In the genomic region with DNA sequence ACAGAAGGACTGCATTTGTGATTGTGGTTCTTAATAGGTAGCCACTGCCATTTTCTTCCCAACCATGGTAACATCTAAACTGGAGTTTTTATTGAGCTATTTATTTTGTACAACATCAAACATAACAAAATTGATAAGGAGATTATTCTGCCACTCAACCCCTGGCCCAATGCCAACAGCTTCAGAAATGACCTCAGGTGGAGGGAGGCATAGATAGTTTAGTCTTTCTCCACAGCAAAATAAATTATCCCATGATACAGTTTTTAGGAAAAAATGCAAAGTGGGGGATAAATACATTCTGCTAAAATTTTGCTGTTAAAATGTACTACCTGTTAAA, we compare ENCODE assay signal across 22 cellular contexts. TPM values are rescaled to one million over a fixed set of nuclear protein-coding genes. Genes with fewer than 3 reads are reported as not detected.
"Had no signal": no experiment of that assay in that cellular context is flagged by ENCODE, and none has a peak within 500 bp of the region (broad histone marks: within the 10 kb centered on the region; RNA-seq: fewer than 3 reads in every experiment).

No MANE protein-coding gene starts in this region.

- H3K4me2 ChIP-seq: hepatocyte had no signal

- DNase-seq: activated CD4-positive, alpha-beta T cell treated with anti-CD3 and anti-CD28 coated beads, Interleukin-2, amount 50 U/mL, for 4 hours; activated gamma-delta T cell treated with Interleukin-2 at 50 U/mL for 16 hours; amniotic stem cell; effector memory CD8-positive, alpha-beta T cell; foreskin keratinocyte; left cardiac atrium; lower lobe of right lung; stimulated activated CD4-positive, alpha-beta T cell treated with anti-CD3 and anti-CD28 coated beads, Interleukin-12 subunit alpha, Interleukin-12 subunit beta, amount 100 ng/mL, for 4 hours; stimulated activated CD4-positive, alpha-beta T cell treated with anti-CD3 and anti-CD28 coated beads, Interleukin-1b, Interleukin-23, amount 100 ng/mL, for 48 hours; stimulated activated CD8-positive, alpha-beta memory T cell treated with anti-CD3 and anti-CD28 coated beads, Interleukin-4, amount 100 ng/mL, for 48 hours; stimulated activated naive CD4-positive, alpha-beta T cell had no signal

- H3K4me1 ChIP-seq: foreskin keratinocyte, lower lobe of right lung had no signal

- H3K27me3 ChIP-seq: foreskin keratinocyte, hepatocyte, thyroid gland had no signal

- ATAC-seq: effector memory CD8-positive, alpha-beta T cell; foreskin keratinocyte; left cardiac atrium; lower lobe of right lung had no signal

- H3K79me2 ChIP-seq: hepatocyte had no signal

- H3K36me3 ChIP-seq: lower lobe of right lung, thyroid gland had no signal

- H2AFZ ChIP-seq: hepatocyte had no signal

- H3K9me3 ChIP-seq: lower lobe of right lung, thyroid gland had no signal

- H3K27ac ChIP-seq: epithelial cell of prostate, foreskin keratinocyte, hepatocyte, lower lobe of right lung, thyroid gland had no signal

- H3K4me3 ChIP-seq: hepatocyte, lower lobe of right lung, thyroid gland had no signal

RNA-seq across cellular contexts. Expression of gene LRRTM3, which starts 57.6 kb away (rescaled TPM):
- total RNA-seq: activated CD8-positive, alpha-beta memory T cell treated with anti-CD3 and anti-CD28 coated beads for 36 hours; activated T-helper 1 cell treated with anti-CD3 and anti-CD28 coated beads, Interleukin-12 subunit alpha, Interleukin-12 subunit beta, Interleukin-2, Interleukin-4 antibody, amounts not matched to agents 30 ng/mL and 10 ng/mL and 1 ng/mL, durations not matched to agents 14 hours and 24 hours and 36 hours; cardiac septum; dermis microvascular lymphatic vessel endothelial cell; foreskin keratinocyte; left cardiac atrium; lower lobe of right lung; mesenteric fat pad; posterior vena cava; subcutaneous adipose tissue; T-helper 2 cell treated with Interferon-gamma antibody and Interleukin-4, amounts not matched to agents 100 ng/mL and 5 ng/mL, for 36 hours; thyroid gland had no signal
- polyA plus RNA-seq: foreskin keratinocyte had no signal
